8 cellular contexts compared by ENCODE assay signal in genomic region chr1:83998599-83999315, GRCh38.
DNase-seq lines count a peak whose midpoint lies in the region; ATAC-seq lines count a peak whose summit lies in the region.

A gene with protein sequence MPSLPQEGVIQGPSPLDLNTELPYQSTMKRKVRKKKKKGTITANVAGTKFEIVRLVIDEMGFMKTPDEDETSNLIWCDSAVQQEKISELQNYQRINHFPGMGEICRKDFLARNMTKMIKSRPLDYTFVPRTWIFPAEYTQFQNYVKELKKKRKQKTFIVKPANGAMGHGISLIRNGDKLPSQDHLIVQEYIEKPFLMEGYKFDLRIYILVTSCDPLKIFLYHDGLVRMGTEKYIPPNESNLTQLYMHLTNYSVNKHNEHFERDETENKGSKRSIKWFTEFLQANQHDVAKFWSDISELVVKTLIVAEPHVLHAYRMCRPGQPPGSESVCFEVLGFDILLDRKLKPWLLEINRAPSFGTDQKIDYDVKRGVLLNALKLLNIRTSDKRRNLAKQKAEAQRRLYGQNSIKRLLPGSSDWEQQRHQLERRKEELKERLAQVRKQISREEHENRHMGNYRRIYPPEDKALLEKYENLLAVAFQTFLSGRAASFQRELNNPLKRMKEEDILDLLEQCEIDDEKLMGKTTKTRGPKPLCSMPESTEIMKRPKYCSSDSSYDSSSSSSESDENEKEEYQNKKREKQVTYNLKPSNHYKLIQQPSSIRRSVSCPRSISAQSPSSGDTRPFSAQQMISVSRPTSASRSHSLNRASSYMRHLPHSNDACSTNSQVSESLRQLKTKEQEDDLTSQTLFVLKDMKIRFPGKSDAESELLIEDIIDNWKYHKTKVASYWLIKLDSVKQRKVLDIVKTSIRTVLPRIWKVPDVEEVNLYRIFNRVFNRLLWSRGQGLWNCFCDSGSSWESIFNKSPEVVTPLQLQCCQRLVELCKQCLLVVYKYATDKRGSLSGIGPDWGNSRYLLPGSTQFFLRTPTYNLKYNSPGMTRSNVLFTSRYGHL (minus strand): TSS chr1:83999132. CDS start chr1:83952211, 46,921 bp downstream.

- ATAC-seq in GM19023 (IDR thresholded peaks at IDR 0.05; ENCODE audit: unreplicated experiment) (peak; percentile 93), HG03139 (IDR thresholded peaks at IDR 0.05; ENCODE audit: unreplicated experiment) (peak; percentile 86)

- peak within 1 kb of the TSS; percentile 69; the same call in 1 of the 2 replicates for H3K27ac ChIP-seq in ACC112 (ENCODE audit: low read depth, low read length)

- peak within 1 kb of the TSS; percentile 95 for H2AFZ ChIP-seq in ACC112 (ENCODE audit: low read length, unreplicated experiment)

- peaks cover 24% of the 10 kb centered on the region for H3K4me1 ChIP-seq in ACC112 (ENCODE audit: control insufficient read depth, insufficient read depth, low read length, unreplicated experiment)

- H3K27me3 ChIP-seq in ACC112 (ENCODE audit: insufficient read depth, low read length): no peaks in the 10 kb centered on the region

- peaks cover 4% of the 10 kb centered on the region for H3K79me2 ChIP-seq in ACC112 (ENCODE audit: control insufficient read depth, insufficient read depth, low read length, unreplicated experiment)

- H3K36me3 ChIP-seq in ACC112 (ENCODE audit: insufficient read depth, low read length): no peaks in the 10 kb centered on the region

- DNase-seq in NCI-H446 (lab: John Stamatoyannopoulos, UW) (peak; percentile 81 to 95), ecto neural progenitor cell (ENCODE audit: low spot score) (peak; percentile 92), medulla oblongata (ENCODE audit: extremely low spot score) (peak; percentile 81)
- DNase-seq in activated CD4-positive, alpha-beta T cell treated with anti-CD3 and anti-CD28 coated beads, Interleukin-2, amount 50 U/mL, for 24 hours (ENCODE audit: low read depth in 1 of 2, low spot score in 1 of 2): peak; percentile 24 to 30
- peak in 2 of 3 experiments; percentile 18 to 43 for DNase-seq in stimulated activated CD4-positive, alpha-beta T cell treated with anti-CD3 and anti-CD28 coated beads, TNF-alpha, amount 100 ng/mL, for 4 hours (ENCODE audit: low read depth in 3 of 3)

- H3K4me3 ChIP-seq in ACC112 (ENCODE audit: low read depth, low read length): peak within 1 kb of the TSS; percentile 94

Comparison
In these comparisons a context has a peak if more than half of its experiments do, and no peak if none do; other contexts are left out.
1. Peak in every context shown above with its lines: DNase-seq, ATAC-seq, H3K4me3 ChIP-seq and H3K27ac ChIP-seq.
2. DNase-seq: peak in every context shown above with its lines; median percentile 92 in ecto neural progenitor cell; 88 in NCI-H446; 81 in medulla oblongata; 30 in stimulated activated CD4-positive, alpha-beta T cell treated with anti-CD3 and anti-CD28 coated beads, TNF-alpha, amount 100 ng/mL, for 4 hours; 27 in activated CD4-positive, alpha-beta T cell treated with anti-CD3 and anti-CD28 coated beads, Interleukin-2, amount 50 U/mL, for 24 hours.